Comparison of ENCODE assay signal across 17 cellular contexts in the genomic region with DNA sequence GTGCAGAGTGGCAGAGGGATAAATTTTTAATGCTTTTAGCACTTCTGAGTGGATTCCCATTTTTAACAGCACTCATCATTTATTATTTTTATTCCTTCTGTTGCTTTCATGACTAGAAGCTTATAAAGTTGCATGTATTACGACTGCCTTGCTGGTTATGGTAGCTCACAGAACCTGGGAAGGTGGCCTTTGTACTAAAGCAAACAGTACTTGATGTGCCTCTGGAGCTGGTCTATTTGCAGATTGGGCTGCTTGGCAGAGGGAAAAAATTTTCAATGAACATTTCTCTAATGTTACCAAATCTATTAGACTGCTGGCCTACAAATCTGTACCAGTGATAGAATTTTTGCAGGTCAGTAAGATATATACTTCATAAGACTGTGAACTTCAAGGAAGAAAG.
DNase-seq lines count a peak whose midpoint lies in the region; ATAC-seq and TF ChIP-seq lines count a peak whose summit lies in the region.
"Had no signal": no experiment of that assay in that cellular context is flagged by ENCODE, and none has a peak within 500 bp of the region (broad histone marks: within the 10 kb centered on the region; RNA-seq: fewer than 3 reads in every experiment).

No MANE protein-coding gene starts in this region.

- H3K4me1 ChIP-seq in GM23338 (ENCODE audit: insufficient read depth) = no peaks in the 10 kb centered on the region
- H3K4me1 ChIP-seq: BE2C had no signal

- no peaks in the 10 kb centered on the region for H3K27me3 Mint-ChIP-seq in GM23338 (ENCODE audit: insufficient read depth, low read depth, poor library complexity)
- H3K27me3 Mint-ChIP-seq in nephron (ENCODE audit: low read depth) = no peaks in the 10 kb centered on the region
- H3K27me3 Mint-ChIP-seq: CD4-positive, CD25-positive, alpha-beta regulatory T cell had no signal

- no peaks in the 10 kb centered on the region for H3K36me3 ChIP-seq in GM23338 (ENCODE audit: insufficient read depth)
- H3K36me3 ChIP-seq: BE2C had no signal

- no peak overlapping the region for H3K4me2 ChIP-seq in GM23338

- no peak for ATAC-seq in GM23338
- ATAC-seq in left lobe of liver = peak; percentile 81

- DNase-seq in NCI-H748 (lab: John Stamatoyannopoulos, UW; ENCODE audit: unreplicated experiment) (peak; percentile 11), NCI-H748 treated with DMSO at 0.1 percent for 48 hours (lab: John Stamatoyannopoulos, UW) (no peak), GM23338 (ENCODE audit: low spot score) (no peak), left lobe of liver (ENCODE audit: low spot score) (peak; percentile 69)
- no peak for DNase-seq in stimulated activated CD4-positive, alpha-beta T cell treated with anti-CD3 and anti-CD28 coated beads, Interleukin-4, amount 100 ng/mL, for 1 hour
- DNase-seq in activated CD8-positive, alpha-beta memory T cell treated with anti-CD3 and anti-CD28 coated beads for 24 hours = no peak
- DNase-seq: ACHN; BE2C; C1 segment of cervical spinal cord; CD4-positive, CD25-positive, alpha-beta regulatory T cell; CD8-positive, alpha-beta memory T cell; COR-L47; DMS 273 treated with DMSO at 0.1 percent for 48 hours; DMS79; GF-D8; H9 had no signal

- H3K79me2 ChIP-seq in GM23338 (replicated peaks; ENCODE audit: insufficient read depth) = no peaks in the 10 kb centered on the region

- no peaks in the 10 kb centered on the region for H4K20me1 ChIP-seq in GM23338 (replicated peaks; ENCODE audit: insufficient read depth)

- H3K4me3 Mint-ChIP-seq in GM23338 (no peak overlapping the region), nephron (no peak overlapping the region)
- H3K4me3 Mint-ChIP-seq: CD4-positive, CD25-positive, alpha-beta regulatory T cell; CD8-positive, alpha-beta memory T cell; H9 had no signal

- peak overlapping the region; percentile 40; the same call in 1 of the 2 replicates for H2AFZ ChIP-seq in GM23338

- no peak for TF ChIP-seq CTCF in GM23338 (conservative IDR thresholded peaks at IDR 0.05; ENCODE audit: low read depth in 2 of 2)
- no peak for TF ChIP-seq CTCF in nephron (IDR thresholded peaks at IDR 0.05; ENCODE audit: unreplicated experiment in 3 of 3)

- H3K4me3 ChIP-seq in GM23338 = no peak overlapping the region

- no peaks in the 10 kb centered on the region for H3F3A ChIP-seq in GM23338 (replicated peaks; ENCODE audit: low read depth)

- H3K36me3 Mint-ChIP-seq in GM23338 (ENCODE audit: low read depth) = no peaks in the 10 kb centered on the region
- H3K36me3 Mint-ChIP-seq in nephron (ENCODE audit: low read depth) = peaks cover 3% of the 10 kb centered on the region
- H3K36me3 Mint-ChIP-seq: CD4-positive, CD25-positive, alpha-beta regulatory T cell; CD8-positive, alpha-beta memory T cell had no signal

- H3K9me2 ChIP-seq in GM23338 (ENCODE audit: insufficient read depth) = no peaks in the 10 kb centered on the region

- no peaks in the 10 kb centered on the region for H3K27me3 ChIP-seq in GM23338 (ENCODE audit: insufficient read depth)
- H3K27me3 ChIP-seq: BE2C had no signal

- peaks cover 10% of the 10 kb centered on the region for H3K4me1 Mint-ChIP-seq in GM23338
- peaks cover 27% of the 10 kb centered on the region for H3K4me1 Mint-ChIP-seq in nephron
- H3K4me1 Mint-ChIP-seq: CD4-positive, CD25-positive, alpha-beta regulatory T cell; CD8-positive, alpha-beta memory T cell had no signal

- H3K9me3 Mint-ChIP-seq in GM23338 = no peaks in the 10 kb centered on the region
- no peaks in the 10 kb centered on the region for H3K9me3 Mint-ChIP-seq in nephron
- H3K9me3 Mint-ChIP-seq: H9 had no signal

- H3K27ac ChIP-seq in GM23338 (ENCODE audit: low read depth) = no peak overlapping the region

- no peak overlapping the region for H3K27ac Mint-ChIP-seq in GM23338
- H3K27ac Mint-ChIP-seq in nephron = peak overlapping the region; percentile 68 to 81 (median 80)
- H3K27ac Mint-ChIP-seq: CD4-positive, CD25-positive, alpha-beta regulatory T cell; CD8-positive, alpha-beta memory T cell; H9 had no signal

TF ChIP-seq in GM23338, 12 proteins besides CTCF, POLR2A, EP300 and RAD21 (continues in another document):
- no peak for TF ChIP-seq ZNF114 (CRISPR knock-in tag; IDR thresholded peaks at IDR 0.05)
- TF ChIP-seq, protein P1, sequence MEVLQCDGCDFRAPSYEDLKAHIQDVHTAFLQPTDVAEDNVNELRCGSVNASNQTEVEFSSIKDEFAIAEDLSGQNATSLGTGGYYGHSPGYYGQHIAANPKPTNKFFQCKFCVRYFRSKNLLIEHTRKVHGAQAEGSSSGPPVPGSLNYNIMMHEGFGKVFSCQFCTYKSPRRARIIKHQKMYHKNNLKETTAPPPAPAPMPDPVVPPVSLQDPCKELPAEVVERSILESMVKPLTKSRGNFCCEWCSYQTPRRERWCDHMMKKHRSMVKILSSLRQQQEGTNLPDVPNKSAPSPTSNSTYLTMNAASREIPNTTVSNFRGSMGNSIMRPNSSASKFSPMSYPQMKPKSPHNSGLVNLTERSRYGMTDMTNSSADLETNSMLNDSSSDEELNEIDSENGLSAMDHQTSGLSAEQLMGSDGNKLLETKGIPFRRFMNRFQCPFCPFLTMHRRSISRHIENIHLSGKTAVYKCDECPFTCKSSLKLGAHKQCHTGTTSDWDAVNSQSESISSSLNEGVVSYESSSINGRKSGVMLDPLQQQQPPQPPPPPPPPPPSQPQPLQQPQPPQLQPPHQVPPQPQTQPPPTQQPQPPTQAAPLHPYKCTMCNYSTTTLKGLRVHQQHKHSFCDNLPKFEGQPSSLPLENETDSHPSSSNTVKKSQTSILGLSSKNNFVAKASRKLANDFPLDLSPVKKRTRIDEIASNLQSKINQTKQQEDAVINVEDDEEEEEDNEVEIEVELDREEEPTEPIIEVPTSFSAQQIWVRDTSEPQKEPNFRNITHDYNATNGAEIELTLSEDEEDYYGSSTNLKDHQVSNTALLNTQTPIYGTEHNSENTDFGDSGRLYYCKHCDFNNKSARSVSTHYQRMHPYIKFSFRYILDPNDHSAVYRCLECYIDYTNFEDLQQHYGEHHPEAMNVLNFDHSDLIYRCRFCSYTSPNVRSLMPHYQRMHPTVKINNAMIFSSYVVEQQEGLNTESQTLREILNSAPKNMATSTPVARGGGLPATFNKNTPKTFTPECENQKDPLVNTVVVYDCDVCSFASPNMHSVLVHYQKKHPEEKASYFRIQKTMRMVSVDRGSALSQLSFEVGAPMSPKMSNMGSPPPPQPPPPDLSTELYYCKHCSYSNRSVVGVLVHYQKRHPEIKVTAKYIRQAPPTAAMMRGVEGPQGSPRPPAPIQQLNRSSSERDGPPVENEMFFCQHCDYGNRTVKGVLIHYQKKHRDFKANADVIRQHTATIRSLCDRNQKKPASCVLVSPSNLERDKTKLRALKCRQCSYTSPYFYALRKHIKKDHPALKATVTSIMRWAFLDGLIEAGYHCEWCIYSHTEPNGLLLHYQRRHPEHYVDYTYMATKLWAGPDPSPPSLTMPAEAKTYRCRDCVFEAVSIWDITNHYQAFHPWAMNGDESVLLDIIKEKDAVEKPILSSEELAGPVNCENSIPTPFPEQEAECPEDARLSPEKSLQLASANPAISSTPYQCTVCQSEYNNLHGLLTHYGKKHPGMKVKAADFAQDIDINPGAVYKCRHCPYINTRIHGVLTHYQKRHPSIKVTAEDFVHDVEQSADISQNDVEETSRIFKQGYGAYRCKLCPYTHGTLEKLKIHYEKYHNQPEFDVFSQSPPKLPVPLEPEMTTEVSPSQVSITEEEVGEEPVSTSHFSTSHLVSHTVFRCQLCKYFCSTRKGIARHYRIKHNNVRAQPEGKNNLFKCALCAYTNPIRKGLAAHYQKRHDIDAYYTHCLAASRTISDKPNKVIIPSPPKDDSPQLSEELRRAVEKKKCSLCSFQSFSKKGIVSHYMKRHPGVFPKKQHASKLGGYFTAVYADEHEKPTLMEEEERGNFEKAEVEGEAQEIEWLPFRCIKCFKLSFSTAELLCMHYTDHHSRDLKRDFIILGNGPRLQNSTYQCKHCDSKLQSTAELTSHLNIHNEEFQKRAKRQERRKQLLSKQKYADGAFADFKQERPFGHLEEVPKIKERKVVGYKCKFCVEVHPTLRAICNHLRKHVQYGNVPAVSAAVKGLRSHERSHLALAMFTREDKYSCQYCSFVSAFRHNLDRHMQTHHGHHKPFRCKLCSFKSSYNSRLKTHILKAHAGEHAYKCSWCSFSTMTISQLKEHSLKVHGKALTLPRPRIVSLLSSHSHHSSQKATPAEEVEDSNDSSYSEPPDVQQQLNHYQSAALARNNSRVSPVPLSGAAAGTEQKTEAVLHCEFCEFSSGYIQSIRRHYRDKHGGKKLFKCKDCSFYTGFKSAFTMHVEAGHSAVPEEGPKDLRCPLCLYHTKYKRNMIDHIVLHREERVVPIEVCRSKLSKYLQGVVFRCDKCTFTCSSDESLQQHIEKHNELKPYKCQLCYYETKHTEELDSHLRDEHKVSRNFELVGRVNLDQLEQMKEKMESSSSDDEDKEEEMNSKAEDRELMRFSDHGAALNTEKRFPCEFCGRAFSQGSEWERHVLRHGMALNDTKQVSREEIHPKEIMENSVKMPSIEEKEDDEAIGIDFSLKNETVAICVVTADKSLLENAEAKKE (CRISPR knock-in tag; IDR thresholded peaks at IDR 0.05) = no peak
- no peak for TF ChIP-seq NANOG (IDR thresholded peaks at IDR 0.05; ENCODE audit: borderline replicate concordance)
- TF ChIP-seq POLR2AphosphoS5 (IDR thresholded peaks at IDR 0.05; ENCODE audit: low read depth) = no peak
- no peak for TF ChIP-seq CREB1 (CRISPR knock-in tag; IDR thresholded peaks at IDR 0.05; ENCODE audit: low read depth)
- TF ChIP-seq JUNB (IDR thresholded peaks at IDR 0.05; ENCODE audit: unreplicated experiment) = no peak
- TF ChIP-seq EZH2 (IDR thresholded peaks at IDR 0.05; ENCODE audit: low read depth, unreplicated experiment) = no peak

Comparison
In these comparisons a context has a peak if more than half of its experiments do, and no peak if none do; other contexts are left out.
1. DNase-seq: peak in NCI-H748 (single experiment) and left lobe of liver (single experiment); none in NCI-H748 treated with DMSO at 0.1 percent for 48 hours (single experiment), GM23338 (single experiment), stimulated activated CD4-positive, alpha-beta T cell treated with anti-CD3 and anti-CD28 coated beads, Interleukin-4, amount 100 ng/mL, for 1 hour (single experiment) and activated CD8-positive, alpha-beta memory T cell treated with anti-CD3 and anti-CD28 coated beads for 24 hours (single experiment).